In the genomic region with DNA sequence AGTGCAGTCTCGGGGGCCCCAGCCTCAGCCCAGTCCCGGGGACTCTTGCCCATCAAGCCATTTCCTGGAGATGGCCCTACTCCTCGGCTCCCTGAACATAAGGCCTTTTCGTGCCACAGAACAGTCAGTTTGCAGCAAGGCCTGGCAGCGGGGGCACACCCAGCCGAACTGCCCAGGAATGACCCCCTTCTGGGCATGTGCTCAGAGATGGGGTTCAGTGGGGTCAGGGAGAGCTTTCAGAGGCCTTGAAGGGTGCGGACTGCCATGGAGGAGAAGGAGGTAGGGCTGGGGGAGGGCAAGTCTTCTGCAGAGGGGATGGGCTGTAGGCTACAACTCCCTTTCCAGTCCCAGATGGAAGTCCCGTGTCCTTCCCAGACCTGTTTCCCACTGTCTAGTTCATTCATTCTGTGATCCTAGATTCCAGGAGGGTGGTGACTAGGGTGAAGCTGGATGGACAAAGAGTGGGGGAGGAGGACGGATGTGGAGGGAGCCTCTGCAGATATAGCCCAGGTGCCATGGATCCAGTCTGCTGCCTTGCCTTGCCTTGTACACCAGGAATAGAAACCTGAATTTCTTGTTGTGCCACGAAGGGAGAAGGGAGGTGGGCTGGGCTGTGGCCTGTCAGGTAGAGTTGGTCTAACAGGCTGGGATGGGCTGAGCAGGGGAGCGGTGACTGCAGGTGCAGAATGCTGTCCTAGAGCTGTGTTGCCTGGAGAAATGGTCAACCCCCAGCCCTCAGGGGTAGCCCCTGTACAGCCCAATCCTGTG, we compare ENCODE assay signal across 20 cellular contexts. TPM values are rescaled to one million over a fixed set of nuclear protein-coding genes. Genes with fewer than 3 reads are reported as not detected.
A peak's percentile ranks its signal among the peaks of the same experiment; 100 is the strongest.
DNase-seq lines count a peak whose midpoint lies in the region; ATAC-seq and TF ChIP-seq lines count a peak whose summit lies in the region.
"Had no signal": no experiment of that assay in that cellular context is flagged by ENCODE, and none has a peak within 500 bp of the region (broad histone marks: within the 10 kb centered on the region; RNA-seq: fewer than 3 reads in every experiment).

No MANE protein-coding gene starts in this region.

- H3K36me3 ChIP-seq in heart left ventricle: no peaks in the 10 kb centered on the region
- no peaks in the 10 kb centered on the region for H3K36me3 ChIP-seq in muscle layer of duodenum (ENCODE audit: control insufficient read depth in 1 of 2, insufficient read depth in 2 of 2, low read length in 2 of 2)
- H3K36me3 ChIP-seq in urinary bladder (ENCODE audit: insufficient read depth): no peaks in the 10 kb centered on the region

- H3K4me1 ChIP-seq in heart left ventricle (peaks cover 0 to 10% (median 1%) of the 10 kb centered on the region in 12 donors), muscle layer of duodenum (ENCODE audit: control insufficient read depth in 1 of 2, insufficient read depth in 2 of 2, low read length in 2 of 2) (peaks cover 3 to 13% of the 10 kb centered on the region in 2 donors), urinary bladder (ENCODE audit: insufficient read depth) (no peaks in the 10 kb centered on the region)

- H3K9me3 ChIP-seq in heart left ventricle: no peaks in the 10 kb centered on the region
- no peaks in the 10 kb centered on the region for H3K9me3 ChIP-seq in muscle layer of duodenum (ENCODE audit: control insufficient read depth in 1 of 2, low read length in 2 of 2)

- no peak overlapping the region for H3K4me3 Mint-ChIP-seq in activated naive CD4-positive, alpha-beta T cell treated with anti-CD3 and anti-CD28 coated beads for 36 hours
- H3K4me3 Mint-ChIP-seq: CD4-positive, alpha-beta memory T cell had no signal

- H3K27ac ChIP-seq in heart left ventricle (no peak overlapping the region), muscle layer of duodenum (ENCODE audit: low read length) (peak overlapping the region; percentile 84), urinary bladder (ENCODE audit: low read depth) (peak overlapping the region; percentile 31)

- H3K27me3 ChIP-seq in heart left ventricle (no peaks in the 10 kb centered on the region), muscle layer of duodenum (ENCODE audit: low read depth, low read length) (no peaks in the 10 kb centered on the region)

- H3K27me3 Mint-ChIP-seq in activated naive CD4-positive, alpha-beta T cell treated with anti-CD3 and anti-CD28 coated beads for 36 hours (ENCODE audit: low read depth): no peaks in the 10 kb centered on the region
- H3K27me3 Mint-ChIP-seq: CD4-positive, alpha-beta memory T cell had no signal

- H3K27ac Mint-ChIP-seq in activated naive CD4-positive, alpha-beta T cell treated with anti-CD3 and anti-CD28 coated beads for 36 hours: no peak overlapping the region
- H3K27ac Mint-ChIP-seq: activated T-helper 2 cell treated with anti-CD3 and anti-CD28 coated beads, Interferon-gamma antibody, Interleukin-2, Interleukin-4, amounts not matched to agents 10 μg/mL and 5 μg/mL and 100 μg/mL, durations not matched to agents 14 hours and 24 hours and 36 hours had no signal

- intact Hi-C loops in heart left ventricle (cut with DNase I): loop anchor here in 1 of 10 donors (10.0 kb wide), 1 partner anchor 294 kb away; no protein-coding TSS in a partner anchor
- intact Hi-C loops in Right ventricle myocardium inferior (cut with DNase I): no loop called here
- intact Hi-C loops in activated naive CD4-positive, alpha-beta T cell treated with anti-CD3 and anti-CD28 coated beads for 36 hours (cut with micrococcal nuclease): no loop called here

- peaks cover 7% of the 10 kb centered on the region for H3K4me1 Mint-ChIP-seq in activated naive CD4-positive, alpha-beta T cell treated with anti-CD3 and anti-CD28 coated beads for 36 hours (ENCODE audit: low read depth)

- WGBS in heart left ventricle, 4 donors: 74 to 94% (median 81%) methylated on average over 9 to 11 of the region's 11 CpGs
- 73% methylated on average over 11 of the region's 11 CpGs for WGBS in urinary bladder

- no peaks in the 10 kb centered on the region for H3K9me3 Mint-ChIP-seq in activated naive CD4-positive, alpha-beta T cell treated with anti-CD3 and anti-CD28 coated beads for 36 hours
- H3K9me3 Mint-ChIP-seq: activated T-helper 2 cell treated with anti-CD3 and anti-CD28 coated beads, Interferon-gamma antibody, Interleukin-2, Interleukin-4, amounts not matched to agents 10 μg/mL and 5 μg/mL and 100 μg/mL, durations not matched to agents 14 hours and 24 hours and 36 hours had no signal

- CTCF ChIA-PET in activated naive CD4-positive, alpha-beta T cell treated with anti-CD3 and anti-CD28 coated beads for 36 hours (lab: Charles Lee): interaction anchor here (1.7 to 2.1 kb wide), 2 partner anchors 41 to 43 kb away, joined by 6 to 7 read pairs; no protein-coding TSS in a partner anchor

- ATAC-seq in heart left ventricle (no peak), Right ventricle myocardium inferior (no peak), GM19467 (IDR thresholded peaks at IDR 0.05; ENCODE audit: unreplicated experiment) (no peak)
- ATAC-seq in activated CD4-positive, CD25-positive, alpha-beta regulatory T cell treated with anti-CD3 and anti-CD28 coated beads, Interleukin-2, amount 50 U/mL, for 24 hours: no peak
- ATAC-seq: K562 had no signal

- DNase-seq in heart left ventricle (peak in 3 of 5 donors; percentile 10 to 20 (median 14)), Right ventricle myocardium inferior (ENCODE audit: missing footprints) (no peak), epithelial cell of esophagus (ENCODE audit: low read depth) (peak; percentile 83)
- no peak for DNase-seq in activated naive CD4-positive, alpha-beta T cell treated with anti-CD3 and anti-CD28 coated beads for 36 hours
- DNase-seq: activated CD8-positive, alpha-beta memory T cell treated with anti-CD3 and anti-CD28 coated beads for 24 hours; CD4-positive, alpha-beta memory T cell; NCI-H1105; NCI-H345; stimulated activated CD4-positive, alpha-beta T cell treated with anti-CD3 and anti-CD28 coated beads, Interleukin-1b, Interleukin-23, amount 100 ng/mL, for 48 hours had no signal

- no peak for TF ChIP-seq CTCF in heart left ventricle (IDR thresholded peaks at IDR 0.05)
- no peak for TF ChIP-seq CTCF in epithelial cell of esophagus (IDR thresholded peaks at IDR 0.05; ENCODE audit: insufficient read depth, low read depth, low read length, missing control alignments)

- no peak for TF ChIP-seq POLR2A in heart left ventricle (IDR thresholded peaks at IDR 0.05)

- H3K36me3 Mint-ChIP-seq in activated naive CD4-positive, alpha-beta T cell treated with anti-CD3 and anti-CD28 coated beads for 36 hours (ENCODE audit: low read depth): no peaks in the 10 kb centered on the region
- H3K36me3 Mint-ChIP-seq: CD4-positive, alpha-beta memory T cell had no signal

- H3K4me3 ChIP-seq in heart left ventricle: no peak overlapping the region
- no peak overlapping the region for H3K4me3 ChIP-seq in epithelial cell of esophagus (ENCODE audit: low read length)
- no peak overlapping the region for H3K4me3 ChIP-seq in muscle layer of duodenum (ENCODE audit: low read depth in 1 of 2, low read length in 2 of 2)
- H3K4me3 ChIP-seq in urinary bladder (ENCODE audit: low read depth, low read length): no peak overlapping the region
- H3K4me3 ChIP-seq: K562 had no signal

RNA-seq across cellular contexts. Expression of gene OMP, which starts 14.2 kb away (rescaled TPM):
- total RNA-seq in heart left ventricle (not detected), Right ventricle myocardium inferior (not detected), urinary bladder (not detected)
- polyA plus RNA-seq in heart left ventricle (not detected), urinary bladder (not detected)
- total RNA-seq in activated naive CD4-positive, alpha-beta T cell treated with anti-CD3 and anti-CD28 coated beads for 36 hours: not detected
- total RNA-seq: A673; activated T-helper 2 cell treated with anti-CD3 and anti-CD28 coated beads, Interferon-gamma antibody, Interleukin-2, Interleukin-4, amounts not matched to agents 10 μg/mL and 5 μg/mL and 100 μg/mL, durations not matched to agents 14 hours and 24 hours and 36 hours; Daoy; glomerular endothelial cell; K562; pulmonary artery endothelial cell; temporal lobe had no signal
- polyA plus RNA-seq: CD4-positive, alpha-beta memory T cell; K562 had no signal

RNA-seq across cellular contexts. Expression of gene CAPN5, which starts 21.6 kb away (rescaled TPM):
- total RNA-seq in heart left ventricle: 1 to 10 TPM; 1.2 to 4.5 (median 2.3) TPM
- 1 to 10 TPM; 1.1 to 2.0 TPM for polyA plus RNA-seq in heart left ventricle
- total RNA-seq in Right ventricle myocardium inferior: 3.7 TPM
- 17.8 TPM for total RNA-seq in urinary bladder
- 14.8 TPM for polyA plus RNA-seq in urinary bladder
- total RNA-seq in activated naive CD4-positive, alpha-beta T cell treated with anti-CD3 and anti-CD28 coated beads for 36 hours: 1 to 10 TPM in 1 of 2 experiments, under 1 TPM in 1; 0.79 to 1.5 TPM

RNA-seq across cellular contexts. Expression of gene MYO7A, which starts 39.6 kb away (rescaled TPM):
- total RNA-seq in heart left ventricle (10 to 100 TPM in 1 of 9 donors, 1 to 10 TPM in 8; 1.6 to 17.1 (median 2.7) TPM), Right ventricle myocardium inferior (7.0 TPM), urinary bladder (4.7 TPM)
- polyA plus RNA-seq in heart left ventricle (1 to 10 TPM; 1.0 to 2.9 TPM), urinary bladder (4.2 TPM)
- not detected for total RNA-seq in activated naive CD4-positive, alpha-beta T cell treated with anti-CD3 and anti-CD28 coated beads for 36 hours
- total RNA-seq: A673 had no signal

RNA-seq across cellular contexts. Expression of gene B3GNT6, which starts 54.2 kb away (rescaled TPM):
- total RNA-seq in heart left ventricle (not detected), Right ventricle myocardium inferior (not detected), urinary bladder (not detected)
- polyA plus RNA-seq in heart left ventricle (not detected), urinary bladder (not detected)
- not detected for total RNA-seq in activated naive CD4-positive, alpha-beta T cell treated with anti-CD3 and anti-CD28 coated beads for 36 hours
- total RNA-seq: A673; activated T-helper 2 cell treated with anti-CD3 and anti-CD28 coated beads, Interferon-gamma antibody, Interleukin-2, Interleukin-4, amounts not matched to agents 10 μg/mL and 5 μg/mL and 100 μg/mL, durations not matched to agents 14 hours and 24 hours and 36 hours; CD4-positive, alpha-beta memory T cell; Daoy; glomerular endothelial cell; K562; pulmonary artery endothelial cell had no signal
- polyA plus RNA-seq: CD4-positive, alpha-beta memory T cell had no signal

Comparison
In these comparisons a context has a peak if more than half of its experiments do, and no peak if none do; other contexts are left out.
1. DNase-seq: peak in heart left ventricle (3 of 5) and epithelial cell of esophagus (single experiment); none in Right ventricle myocardium inferior (single experiment) and activated naive CD4-positive, alpha-beta T cell treated with anti-CD3 and anti-CD28 coated beads for 36 hours (single experiment).
2. H3K27ac ChIP-seq: peak in muscle layer of duodenum (single experiment) and urinary bladder (single experiment); none in heart left ventricle (0 of 12).